Comparison of ENCODE assay signal across 9 cellular contexts in genomic region chr1:15696956-15697521, GRCh38. TPM values are rescaled to one million over a fixed set of nuclear protein-coding genes. Genes with fewer than 3 reads are reported as not detected.
A peak's percentile ranks its signal among the peaks of the same experiment; 100 is the strongest.
DNase-seq lines count a peak whose midpoint lies in the region; ATAC-seq and TF ChIP-seq lines count a peak whose summit lies in the region.
"Had no signal": no experiment of that assay in that cellular context is flagged by ENCODE, and none has a peak within 500 bp of the region (broad histone marks: within the 10 kb centered on the region; RNA-seq: fewer than 3 reads in every experiment).

No MANE protein-coding gene starts in this region.

- peaks cover 94% of the 10 kb centered on the region for H3K79me2 ChIP-seq in osteoblast (ENCODE audit: insufficient read depth, low read length)

- H3K4me1 Mint-ChIP-seq in brain, result peaks cover 19% of the 10 kb centered on the region

- DNase-seq in OCI-M1 (lab: John Stamatoyannopoulos, UW), result peak; percentile 84
- DNase-seq in osteoblast (ENCODE audit: insufficient read length, low spot score, missing footprints), result peak; percentile 70
- no peak for DNase-seq in GOT3 (lab: John Stamatoyannopoulos, UW)
- no peak for DNase-seq in NCI-H187 treated with DMSO at 0.1 percent for 48 hours (lab: John Stamatoyannopoulos, UW)
- DNase-seq in NCI-H1417 treated with DMSO at 0.1 percent for 48 hours (lab: John Stamatoyannopoulos, UW), result no peak

- no peaks in the 10 kb centered on the region for H3K27me3 ChIP-seq in osteoblast (ENCODE audit: insufficient read depth, low read length)

- ATAC-seq in GM18858 (IDR thresholded peaks at IDR 0.05; ENCODE audit: unreplicated experiment) (peak; percentile 71), HG02759 (IDR thresholded peaks at IDR 0.05; ENCODE audit: unreplicated experiment) (peak; percentile 88)

- no peak overlapping the region for H3K4me3 ChIP-seq in osteoblast (ENCODE audit: insufficient read depth, low read length)

- peaks cover 0 to 3% (median 0%) of the 10 kb centered on the region in 5 experiments for H3K9me3 Mint-ChIP-seq in brain

- no peaks in the 10 kb centered on the region for H3K9me3 ChIP-seq in osteoblast (ENCODE audit: low read depth, low read length)

- no peak for TF ChIP-seq CTCF in brain (conservative IDR thresholded peaks at IDR 0.05)
- no peak for TF ChIP-seq CTCF in osteoblast (IDR thresholded peaks at IDR 0.05; ENCODE audit: extremely low read depth, low read depth, low read length)

- peaks cover 15% of the 10 kb centered on the region for H3K4me1 ChIP-seq in osteoblast (ENCODE audit: insufficient read depth, low read length)

- peaks cover 28% of the 10 kb centered on the region for H4K20me1 ChIP-seq in osteoblast (ENCODE audit: insufficient read depth, low read length)

- peak overlapping the region in 4 of 5 experiments; percentile 84 to 95 (median 87) for H3K27ac Mint-ChIP-seq in brain

- H3K4me2 ChIP-seq in osteoblast (ENCODE audit: insufficient read depth, low read length), result no peak overlapping the region

- no peak overlapping the region for H3K27ac ChIP-seq in osteoblast (ENCODE audit: low read depth, low read length)

- H3K4me3 Mint-ChIP-seq in brain, result peak overlapping the region in 3 of 5 experiments; percentile 2 to 76 (median 46)

- H3K36me3 ChIP-seq in osteoblast (ENCODE audit: insufficient read depth, low read length), result peaks cover 7% of the 10 kb centered on the region

- peaks cover 51% of the 10 kb centered on the region for H3K36me3 Mint-ChIP-seq in brain

- H2AFZ ChIP-seq in osteoblast (ENCODE audit: low read length), result no peak overlapping the region

- peaks cover 2% of the 10 kb centered on the region for H3K27me3 Mint-ChIP-seq in brain

RNA-seq across cellular contexts. Expression of gene PLEKHM2, which starts 12.9 kb away (rescaled TPM):
- polyA plus RNA-seq in brain (ENCODE audit: insufficient read depth, low read depth, low replicate concordance), result 91.6 TPM
- 123 and 132 TPM in 2 replicates for total RNA-seq in osteoblast

RNA-seq across cellular contexts. Expression of gene SLC25A34, which starts 39.0 kb away (rescaled TPM):
- 3.9 TPM for polyA plus RNA-seq in brain (ENCODE audit: insufficient read depth, low read depth, low replicate concordance)
- total RNA-seq in osteoblast, result 1.4 and 1.5 TPM in 2 replicates

RNA-seq across cellular contexts. Expression of gene TMEM82, which starts 45.3 kb away (rescaled TPM):
- polyA plus RNA-seq in brain (ENCODE audit: insufficient read depth, low read depth, low replicate concordance), result not detected
- not detected in 2 replicates for total RNA-seq in osteoblast
- total RNA-seq: M059J had no signal

Comparison
In these comparisons a context has a peak if more than half of its experiments do, and no peak if none do; other contexts are left out.
1. DNase-seq: peak in OCI-M1 (single experiment) and osteoblast (single experiment); none in GOT3 (single experiment), NCI-H187 treated with DMSO at 0.1 percent for 48 hours (single experiment) and NCI-H1417 treated with DMSO at 0.1 percent for 48 hours (single experiment).